ENCODE assay signal across 8 cellular contexts in genomic region chr7:101290177-101291037, GRCh38. TPM values are rescaled to one million over a fixed set of nuclear protein-coding genes. Genes with fewer than 3 reads are reported as not detected.
A peak's percentile ranks its signal among the peaks of the same experiment; 100 is the strongest.
DNase-seq lines count a peak whose midpoint lies in the region; ATAC-seq and TF ChIP-seq lines count a peak whose summit lies in the region.
"Not testable (repeated sequence)": the region's sequence is repeated elsewhere in the genome, so short reads cannot be mapped to it uniquely, and the experiment has no call there.

No MANE protein-coding gene starts in this region.

- ATAC-seq in naive thymus-derived CD4-positive, alpha-beta T cell: peak; percentile 78

- H3K27ac Mint-ChIP-seq in activated naive CD4-positive, alpha-beta T cell treated with anti-CD3 and anti-CD28 coated beads for 36 hours; naive thymus-derived CD4-positive, alpha-beta T cell: not testable (repeated sequence)

- not testable (repeated sequence) for H3K9me3 Mint-ChIP-seq in activated naive CD4-positive, alpha-beta T cell treated with anti-CD3 and anti-CD28 coated beads for 36 hours; naive thymus-derived CD4-positive, alpha-beta T cell

- not testable (repeated sequence) for H3K9me3 ChIP-seq in BLaER1; naive thymus-derived CD4-positive, alpha-beta T cell (ENCODE audit: control insufficient read depth in 2 of 3, low read length in 3 of 3)

- not testable (repeated sequence) for H3K27ac ChIP-seq in BLaER1; naive thymus-derived CD4-positive, alpha-beta T cell (ENCODE audit: low read depth, low read length)

- H3K36me3 ChIP-seq in BLaER1; naive thymus-derived CD4-positive, alpha-beta T cell (ENCODE audit: control insufficient read depth in 2 of 3, insufficient read depth in 3 of 3, low read length in 3 of 3): not testable (repeated sequence)

- not testable (repeated sequence) for DNase-seq in GM20000 (ENCODE audit: low spot score)
- DNase-seq in NCI-H2107 treated with DMSO at 0.1 percent for 48 hours (lab: John Stamatoyannopoulos, UW; ENCODE audit: unreplicated experiment) (peak; percentile 26), T-helper 22 cell (ENCODE audit: low read depth) (peak; percentile 9), fibroblast of pulmonary artery (ENCODE audit: low read depth) (peak; percentile 33)
- DNase-seq in activated naive CD4-positive, alpha-beta T cell treated with anti-CD3 and anti-CD28 coated beads for 36 hours: peak; percentile 72
- peak; percentile 15 to 68 (median 44) for DNase-seq in naive thymus-derived CD4-positive, alpha-beta T cell
- peak; percentile 44 for DNase-seq in stimulated activated CD8-positive, alpha-beta memory T cell treated with anti-CD3 and anti-CD28 coated beads, Interleukin-15, amount 100 ng/mL, for 1 hour (ENCODE audit: low read depth)

- H3K4me3 Mint-ChIP-seq in activated naive CD4-positive, alpha-beta T cell treated with anti-CD3 and anti-CD28 coated beads for 36 hours; naive thymus-derived CD4-positive, alpha-beta T cell: not testable (repeated sequence)

- CTCF ChIA-PET in activated naive CD4-positive, alpha-beta T cell treated with anti-CD3 and anti-CD28 coated beads for 36 hours (lab: Charles Lee): interaction anchor here (0.7 to 2.6 kb wide), 20 partner anchors 8 to 613 kb away, joined by 3 to 14 read pairs (median 4); partner anchors contain the start of genes FIS1, IFT22 and ZNHIT1
- CTCF ChIA-PET in naive thymus-derived CD4-positive, alpha-beta T cell (lab: Charles Lee): interaction anchor here (0.6 to 1.7 kb wide), 12 partner anchors 8 to 621 kb away, joined by 3 to 6 read pairs (median 3); partner anchors contain the start of gene UFSP1

- intact Hi-C loops in activated naive CD4-positive, alpha-beta T cell treated with anti-CD3 and anti-CD28 coated beads for 36 hours (cut with micrococcal nuclease): loop anchor here (1.0 to 10.0 kb wide), 2 partner anchors 146 to 214 kb away; no protein-coding TSS in a partner anchor
- intact Hi-C loops in naive thymus-derived CD4-positive, alpha-beta T cell (cut with micrococcal nuclease): loop anchor here in 1 of 2 donors (10.0 kb wide), 1 partner anchor 214 kb away; no protein-coding TSS in a partner anchor

- not testable (repeated sequence) for H3K4me3 ChIP-seq in BLaER1; fibroblast of pulmonary artery (replicated peaks; ENCODE audit: low read depth, low read length); naive thymus-derived CD4-positive, alpha-beta T cell (ENCODE audit: low read length)

- TF ChIP-seq CTCF in GM20000 (IDR thresholded peaks at IDR 0.05; ENCODE audit: extremely low read depth, missing control alignments): peak; percentile 54
- peak; percentile 57 for TF ChIP-seq CTCF in fibroblast of pulmonary artery (IDR thresholded peaks at IDR 0.05; ENCODE audit: low read length, missing control alignments)

- not testable (repeated sequence) for H3K9ac ChIP-seq in BLaER1

- H3K36me3 Mint-ChIP-seq in activated naive CD4-positive, alpha-beta T cell treated with anti-CD3 and anti-CD28 coated beads for 36 hours (ENCODE audit: low read depth); naive thymus-derived CD4-positive, alpha-beta T cell: not testable (repeated sequence)

- H4K20me1 ChIP-seq in BLaER1: not testable (repeated sequence)

- POLR2A ChIA-PET in naive thymus-derived CD4-positive, alpha-beta T cell (lab: Charles Lee): not testable (repeated sequence)

- H3K4me1 Mint-ChIP-seq in activated naive CD4-positive, alpha-beta T cell treated with anti-CD3 and anti-CD28 coated beads for 36 hours (ENCODE audit: low read depth); naive thymus-derived CD4-positive, alpha-beta T cell: not testable (repeated sequence)

- peaks cover 11% of the 10 kb centered on the region for H3K27me3 Mint-ChIP-seq in activated naive CD4-positive, alpha-beta T cell treated with anti-CD3 and anti-CD28 coated beads for 36 hours (ENCODE audit: low read depth)
- H3K27me3 Mint-ChIP-seq in naive thymus-derived CD4-positive, alpha-beta T cell: peaks cover 18 to 35% (median 24%) of the 10 kb centered on the region in 5 donors

- H3K27me3 ChIP-seq in BLaER1; naive thymus-derived CD4-positive, alpha-beta T cell (ENCODE audit: control insufficient read depth in 2 of 2, insufficient read depth in 2 of 2, low read length in 2 of 2): not testable (repeated sequence)

- peaks cover 49% of the 10 kb centered on the region for H3K4me1 ChIP-seq in BLaER1
- H3K4me1 ChIP-seq in naive thymus-derived CD4-positive, alpha-beta T cell (ENCODE audit: control insufficient read depth in 2 of 2, insufficient read depth in 2 of 2, low read length in 2 of 2): not testable (repeated sequence)

- H3K4me2 ChIP-seq in BLaER1: peak overlapping the region; percentile 44

RNA-seq across cellular contexts. Expression of gene IFT22, which starts 31.2 kb away (rescaled TPM):
- 1 to 10 TPM; 5.4 to 6.8 TPM for total RNA-seq in activated naive CD4-positive, alpha-beta T cell treated with anti-CD3 and anti-CD28 coated beads for 36 hours
- total RNA-seq in naive thymus-derived CD4-positive, alpha-beta T cell: 1 to 10 TPM; 3.7 to 7.4 (median 4.8) TPM
- 10 to 100 TPM in 1 of 2 donors, 1 to 10 TPM in 1; 6.7 to 12.3 TPM for polyA plus RNA-seq in naive thymus-derived CD4-positive, alpha-beta T cell

RNA-seq across cellular contexts. Expression of gene FIS1, which starts 45.5 kb away (rescaled TPM):
- total RNA-seq in activated naive CD4-positive, alpha-beta T cell treated with anti-CD3 and anti-CD28 coated beads for 36 hours: 10 to 100 TPM; 84.2 to 84.3 TPM
- 100 to 1,000 TPM in 4 of 5 experiments, 10 to 100 TPM in 1; 79.8 to 121 (median 107) TPM for total RNA-seq in naive thymus-derived CD4-positive, alpha-beta T cell
- polyA plus RNA-seq in naive thymus-derived CD4-positive, alpha-beta T cell: 100 to 1,000 TPM; 234 to 253 TPM

RNA-seq across cellular contexts. Expression of gene CLDN15, which starts 52.8 kb away (rescaled TPM):
- 10 to 100 TPM in 1 of 2 experiments, 1 to 10 TPM in 1; 9.8 to 11.1 TPM for total RNA-seq in activated naive CD4-positive, alpha-beta T cell treated with anti-CD3 and anti-CD28 coated beads for 36 hours
- 10 to 100 TPM; 22.9 to 58.6 (median 27.4) TPM for total RNA-seq in naive thymus-derived CD4-positive, alpha-beta T cell
- polyA plus RNA-seq in naive thymus-derived CD4-positive, alpha-beta T cell: 1 to 10 TPM in 1 of 2 donors, under 1 TPM in 1; 0.51 to 3.3 TPM
